In the genomic region with DNA sequence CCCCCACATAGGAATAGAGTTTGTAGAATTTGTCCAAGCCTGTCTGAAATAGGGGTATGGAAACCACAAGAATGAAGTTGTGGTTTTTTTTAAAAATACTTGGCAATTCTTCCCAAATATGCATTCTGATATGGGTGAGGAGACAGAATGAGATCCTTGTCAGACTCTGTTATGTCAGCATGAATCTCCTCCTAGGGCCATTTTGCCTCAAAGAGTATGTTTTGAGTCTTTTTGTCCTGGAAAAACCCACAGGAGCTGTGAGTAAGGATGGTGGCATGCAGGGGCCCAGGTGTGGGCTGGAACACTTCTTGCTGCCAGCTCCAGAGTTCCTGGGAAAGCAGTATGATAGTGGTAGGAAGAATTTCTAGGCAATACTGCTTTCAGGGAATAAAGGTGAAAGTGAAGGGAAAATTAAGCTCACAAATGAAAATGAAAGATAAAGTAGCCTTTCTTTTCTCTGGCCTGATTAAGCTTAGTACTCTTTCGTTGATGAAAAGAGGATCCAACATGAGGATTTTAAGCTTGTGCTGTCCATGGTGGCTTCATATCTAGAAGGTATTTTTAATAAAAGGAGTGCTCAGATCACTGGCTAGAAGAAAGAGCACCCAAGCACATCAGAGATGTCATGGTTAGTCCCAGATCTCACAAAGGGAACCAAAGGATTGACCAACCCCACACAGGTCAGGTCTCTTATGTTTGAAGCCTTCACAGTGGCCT, we compare ENCODE assay signal across 16 cellular contexts.
DNase-seq lines count a peak whose midpoint lies in the region; ATAC-seq and TF ChIP-seq lines count a peak whose summit lies in the region.
"Had no signal": no experiment of that assay in that cellular context is flagged by ENCODE, and none has a peak within 500 bp of the region (broad histone marks: within the 10 kb centered on the region; RNA-seq: fewer than 3 reads in every experiment).

No MANE protein-coding gene starts in this region.

- DNase-seq in HCT116 (ENCODE audit: low read depth, low spot score) (no peak), fibroblast of the aortic adventitia (ENCODE audit: low read depth) (peak; percentile 69), endodermal cell (no peak), sciatic nerve (ENCODE audit: low spot score) (no peak)
- DNase-seq: activated CD4-positive, alpha-beta T cell treated with anti-CD3 and anti-CD28 coated beads, Interleukin-2, amount 50 U/mL, for 4 hours; aorta; DND-41; effector CD4-positive, alpha-beta T cell; NCI-H1092; pancreas; stimulated activated CD4-positive, alpha-beta T cell treated with anti-CD3 and anti-CD28 coated beads, Interleukin-12 subunit alpha, Interleukin-12 subunit beta, amount 100 ng/mL, for 4 hours had no signal

- H3K4me2 ChIP-seq in HCT116 (ENCODE audit: low read length) = peak overlapping the region; percentile 7; the same call in 1 of the 2 replicates

- TF ChIP-seq CTCF in HCT116 (IDR thresholded peaks at IDR 0.05 in 2 of 3, conservative IDR thresholded peaks at IDR 0.05 in 1 of 3; ENCODE audit: borderline replicate concordance in 1 of 3, insufficient read depth in 1 of 3, low read depth in 2 of 3, low read length in 2 of 3) (no peak), fibroblast of the aortic adventitia (IDR thresholded peaks at IDR 0.05; ENCODE audit: insufficient read depth, low read length) (no peak), endodermal cell (conservative IDR thresholded peaks at IDR 0.05) (no peak)

- H3K27me3 Mint-ChIP-seq in endodermal cell (ENCODE audit: insufficient read depth) = no peaks in the 10 kb centered on the region
- H3K27me3 Mint-ChIP-seq: activated T-helper 17 cell treated with anti-CD3 and anti-CD28 coated beads, Interleukin-2, amount 50 U/mL, for 72 hours had no signal

- H3K79me2 ChIP-seq in HCT116 (ENCODE audit: insufficient read depth, low read length) = no peaks in the 10 kb centered on the region

- no peak overlapping the region for H2AFZ ChIP-seq in HCT116 (ENCODE audit: low read depth, low read length, poor library complexity, severe bottlenecking)

- H3K4me1 ChIP-seq in HCT116 (ENCODE audit: control insufficient read depth in 1 of 2, insufficient read depth in 2 of 2, low read length in 2 of 2) (peaks cover 8 to 11% of the 10 kb centered on the region in 2 experiments; a peak in 3 of 4 replicates), thymus (ENCODE audit: control insufficient read depth, insufficient read depth, low read length) (no peaks in the 10 kb centered on the region), endodermal cell (ENCODE audit: control insufficient read depth, insufficient read depth, low read length) (no peaks in the 10 kb centered on the region)
- H3K4me1 ChIP-seq: pancreas had no signal

- POLR2A ChIA-PET in HCT116 (lab: Charles Lee) = no interaction called here

- H3K27ac ChIP-seq in HCT116 (ENCODE audit: low read depth, low read length) (no peak overlapping the region), thymus (ENCODE audit: low read depth) (peak overlapping the region; percentile 0), endodermal cell (ENCODE audit: low read depth, low read length) (no peak overlapping the region)
- H3K27ac ChIP-seq: pancreas had no signal

- no TSS peak for BruUV-seq in HCT116 (replicated peaks; lab: Mats Ljungman, UMichigan)

- intact Hi-C loops in HCT116 (cut with micrococcal nuclease) (no loop called here), sciatic nerve (cut with DNase I) (no loop called here)

- H3K4me1 Mint-ChIP-seq in endodermal cell = no peaks in the 10 kb centered on the region
- H3K4me1 Mint-ChIP-seq: activated T-helper 17 cell treated with anti-CD3 and anti-CD28 coated beads, Interleukin-2, amount 50 U/mL, for 72 hours had no signal

- RAD21 ChIA-PET in HCT116 (lab: Charles Lee; ENCODE audit: low non-redundant PET in 1 of 2, low total read pairs in 2 of 2, uncharacterized antibody in 2 of 2, unreplicated experiment in 2 of 2) = no interaction called here

- TF ChIP-seq POLR2A in HCT116 (IDR thresholded peaks at IDR 0.05; ENCODE audit: borderline replicate concordance, extremely low read depth, insufficient read depth, insufficient read length) = no peak

- H3K27ac Mint-ChIP-seq in endodermal cell = no peak overlapping the region
- H3K27ac Mint-ChIP-seq: activated T-helper 17 cell treated with anti-CD3 and anti-CD28 coated beads, Interleukin-2, amount 50 U/mL, for 72 hours; CD14-positive monocyte had no signal

- no peak overlapping the region for H3K4me3 ChIP-seq in HCT116 (replicated peaks in 1 of 2; ENCODE audit: low read depth in 1 of 2, low read length in 2 of 2)
- H3K4me3 ChIP-seq in fibroblast of the aortic adventitia (ENCODE audit: low read depth, low read length) = no peak overlapping the region
- H3K4me3 ChIP-seq in thymus (ENCODE audit: low read length) = no peak overlapping the region
- no peak overlapping the region for H3K4me3 ChIP-seq in endodermal cell (ENCODE audit: low read length)
- H3K4me3 ChIP-seq: pancreas had no signal

- H3K4me3 Mint-ChIP-seq in endodermal cell = no peak overlapping the region
- H3K4me3 Mint-ChIP-seq: activated T-helper 17 cell treated with anti-CD3 and anti-CD28 coated beads, Interleukin-2, amount 50 U/mL, for 72 hours; CD14-positive monocyte had no signal

- H3K9ac ChIP-seq in HCT116 (ENCODE audit: low read length) = no peak overlapping the region
- H3K9ac ChIP-seq in endodermal cell (ENCODE audit: extremely low read depth, low read length, poor library complexity, severe bottlenecking) = no peak overlapping the region

- no peaks in the 10 kb centered on the region for H3K9me3 Mint-ChIP-seq in endodermal cell
- H3K9me3 Mint-ChIP-seq: activated T-helper 17 cell treated with anti-CD3 and anti-CD28 coated beads, Interleukin-2, amount 50 U/mL, for 72 hours; CD14-positive monocyte had no signal

- TF ChIP-seq RAD21 in HCT116 (IDR thresholded peaks at IDR 0.05; ENCODE audit: low read depth) = no peak

- CTCF ChIA-PET in HCT116 (lab: Charles Lee) = no interaction called here

- ATAC-seq in HCT116 (peak; percentile 64), SK-N-SH treated with all-trans-retinoic acid at 6 μM for 48 hours (peak; percentile 75), HG02571 (IDR thresholded peaks at IDR 0.05; ENCODE audit: unreplicated experiment) (no peak), sciatic nerve (no peak)
- ATAC-seq: activated T-helper 17 cell treated with anti-CD3 and anti-CD28 coated beads, Interleukin-2, amount 50 U/mL, for 72 hours; pancreas had no signal

- 92% methylated on average over 1 of the region's 1 CpG for WGBS in thymus
- WGBS in endodermal cell (ENCODE audit: insufficient coverage in 1 of 2, insufficient read length in 1 of 2), 2 experiments = 88% methylated on average over 1 of the region's 1 CpG; no CpG with 5 or more reads in 1 of the 2 experiments

- H3K36me3 ChIP-seq in HCT116 (ENCODE audit: control insufficient read depth in 1 of 2, insufficient read depth in 2 of 2, low read length in 2 of 2) (no peaks in the 10 kb centered on the region), thymus (ENCODE audit: control insufficient read depth, insufficient read depth) (no peaks in the 10 kb centered on the region), endodermal cell (ENCODE audit: control insufficient read depth, insufficient read depth, low read length) (no peaks in the 10 kb centered on the region)
- H3K36me3 ChIP-seq: pancreas had no signal

- H3K9me2 ChIP-seq in HCT116 (ENCODE audit: insufficient read depth) = no peaks in the 10 kb centered on the region

- H4K20me1 ChIP-seq in HCT116 (ENCODE audit: insufficient read depth) = no peaks in the 10 kb centered on the region

- H3K9me3 ChIP-seq in HCT116 (ENCODE audit: control insufficient read depth in 1 of 2, insufficient read depth in 1 of 2, low read depth in 1 of 2, low read length in 2 of 2) (no peaks in the 10 kb centered on the region), thymus (ENCODE audit: control insufficient read depth) (no peaks in the 10 kb centered on the region), endodermal cell (ENCODE audit: control insufficient read depth, low read length) (no peaks in the 10 kb centered on the region)
- H3K9me3 ChIP-seq: pancreas had no signal

- no peaks in the 10 kb centered on the region for H3K36me3 Mint-ChIP-seq in endodermal cell (ENCODE audit: low read depth)
- H3K36me3 Mint-ChIP-seq: CD14-positive monocyte had no signal

- H3K27me3 ChIP-seq in HCT116 (ENCODE audit: insufficient read depth, low read length) = no peaks in the 10 kb centered on the region
- H3K27me3 ChIP-seq in thymus (ENCODE audit: control insufficient read depth, insufficient read depth) = no peaks in the 10 kb centered on the region
- no peaks in the 10 kb centered on the region for H3K27me3 ChIP-seq in endodermal cell (ENCODE audit: control insufficient read depth, insufficient read depth, low read length, poor library complexity, severe bottlenecking)
- H3K27me3 ChIP-seq: pancreas had no signal

TF ChIP-seq in HCT116, 20 proteins besides CTCF, POLR2A, EP300 and RAD21 (continues in another document):
- no peak for TF ChIP-seq ATF3 (IDR thresholded peaks at IDR 0.05)

TF ChIP-seq in SK-N-SH treated with all-trans-retinoic acid at 6 μM for 48 hours, 23 proteins besides CTCF, POLR2A, EP300 and RAD21:
- TF ChIP-seq PPARA (CRISPR knock-in tag; IDR thresholded peaks at IDR 0.05; ENCODE audit: borderline replicate concordance) = no peak
- peak; percentile 91 for TF ChIP-seq OSR1 (CRISPR knock-in tag; IDR thresholded peaks at IDR 0.05)

Comparison
In these comparisons a context has a peak if more than half of its experiments do, and no peak if none do; other contexts are left out.
1. ATAC-seq: peak in HCT116 (single experiment) and SK-N-SH treated with all-trans-retinoic acid at 6 μM for 48 hours (single experiment); none in HG02571 (single experiment) and sciatic nerve (single experiment).